9 cellular contexts compared by ENCODE assay signal in the genomic region with DNA sequence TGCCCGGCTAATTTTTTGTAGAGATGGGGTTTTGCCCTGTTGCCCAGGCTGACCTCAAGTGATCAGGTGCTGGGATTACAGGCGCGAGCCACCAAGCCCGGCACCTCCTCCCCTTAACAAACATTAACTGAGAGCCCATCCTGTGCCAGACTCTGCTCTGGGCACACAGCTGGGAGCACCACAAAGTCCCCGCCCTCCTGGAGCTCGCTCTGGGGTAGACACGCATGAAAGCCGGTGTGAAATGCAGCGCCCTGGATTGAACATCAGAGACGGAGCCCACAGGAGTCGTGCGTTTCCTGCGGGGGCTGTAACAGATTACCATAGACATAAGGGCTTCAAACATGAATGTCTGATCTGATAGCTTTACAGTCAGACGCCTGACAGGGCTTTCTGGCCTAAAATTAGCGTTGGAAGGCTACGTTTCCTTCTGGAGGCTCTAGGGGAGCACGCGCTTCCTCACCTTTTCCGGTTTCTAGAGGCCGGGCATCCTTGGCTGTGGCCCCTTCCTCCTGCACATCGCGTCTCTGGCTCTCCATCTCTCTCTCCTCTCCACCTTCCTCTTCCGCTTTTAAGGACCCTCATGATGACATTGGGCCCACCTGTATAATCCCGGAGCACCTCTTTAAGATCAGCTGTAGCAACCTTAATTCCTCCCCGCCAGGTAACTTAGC. TPM values are rescaled to one million over a fixed set of nuclear protein-coding genes. Genes with fewer than 3 reads are reported as not detected.
DNase-seq lines count a peak whose midpoint lies in the region; ATAC-seq and TF ChIP-seq lines count a peak whose summit lies in the region.
"Had no signal": no experiment of that assay in that cellular context is flagged by ENCODE, and none has a peak within 500 bp of the region (broad histone marks: within the 10 kb centered on the region; RNA-seq: fewer than 3 reads in every experiment).

No MANE protein-coding gene starts in this region.

- peaks cover 15% of the 10 kb centered on the region for H3K27me3 Mint-ChIP-seq in activated T-cell treated with anti-CD3 and anti-CD28 coated beads, Interleukin-2, amount 50 U/mL, for 72 hours (ENCODE audit: low read depth)
- no peaks in the 10 kb centered on the region for H3K27me3 Mint-ChIP-seq in type B pancreatic cell

- H3K27ac ChIP-seq in ascending aorta: peak overlapping the region; percentile 96
- H3K27ac ChIP-seq in mesenchymal stem cell (ENCODE audit: low read length, poor library complexity, severe bottlenecking): no peak overlapping the region

- DNase-seq in activated T-cell treated with anti-CD3 and anti-CD28 coated beads, Interleukin-2, amount 50 U/mL, for 72 hours: no peak
- DNase-seq in activated T-cell treated with anti-CD3 and anti-CD28 coated beads for 4 hours: no peak
- no peak for DNase-seq in ascending aorta (ENCODE audit: low spot score in 2 of 2)
- DNase-seq in mesenchymal stem cell: no peak
- no peak for DNase-seq in type B pancreatic cell (ENCODE audit: extremely low spot score, unreplicated experiment)
- DNase-seq in activated CD4-positive, CD25-positive, alpha-beta regulatory T cell (lab: John Stamatoyannopoulos, UW): no peak
- DNase-seq in SIG-M5 (lab: John Stamatoyannopoulos, UW): no peak
- DNase-seq: NCI-H345 had no signal

- H3K9me3 Mint-ChIP-seq in activated T-cell treated with anti-CD3 and anti-CD28 coated beads, Interleukin-2, amount 50 U/mL, for 72 hours: no peaks in the 10 kb centered on the region
- H3K9me3 Mint-ChIP-seq in type B pancreatic cell: no peaks in the 10 kb centered on the region

- H3K36me3 Mint-ChIP-seq in activated T-cell treated with anti-CD3 and anti-CD28 coated beads, Interleukin-2, amount 50 U/mL, for 72 hours (ENCODE audit: insufficient read depth in 2 of 2): no peaks in the 10 kb centered on the region
- H3K36me3 Mint-ChIP-seq in type B pancreatic cell: no peaks in the 10 kb centered on the region

- peak overlapping the region; percentile 21 for H4K91ac ChIP-seq in mesenchymal stem cell (ENCODE audit: low read length)

- peak overlapping the region; percentile 87 for H3K9ac ChIP-seq in mesenchymal stem cell (ENCODE audit: low read length)

- no peak overlapping the region for H2AFZ ChIP-seq in mesenchymal stem cell (ENCODE audit: low read depth, low read length)

- H3K27me3 ChIP-seq in ascending aorta (no peaks in the 10 kb centered on the region), mesenchymal stem cell (ENCODE audit: control insufficient read depth in 1 of 2, insufficient read depth in 1 of 2, low read length in 2 of 2) (peaks cover 0 to 6% of the 10 kb centered on the region in 2 experiments)

- H3K4me2 ChIP-seq in mesenchymal stem cell (ENCODE audit: low read length, poor library complexity, severe bottlenecking): no peak overlapping the region

- TF ChIP-seq CTCF in ascending aorta (IDR thresholded peaks at IDR 0.05): no peak
- TF ChIP-seq CTCF in type B pancreatic cell (conservative IDR thresholded peaks at IDR 0.05): no peak

- intact Hi-C loops in ascending aorta (cut with DNase I): loop anchor here (2.0 to 10.0 kb wide), 2 partner anchors 133 to 365 kb away; partner anchors contain the start of genes GATAD2B and NUP210L

- H2BK120ac ChIP-seq in mesenchymal stem cell (ENCODE audit: low read depth, low read length): no peak overlapping the region

- 85% methylated on average over 25 of the region's 25 CpGs for WGBS in mesenchymal stem cell

- H2BK15ac ChIP-seq in mesenchymal stem cell (ENCODE audit: low read depth, poor library complexity, severe bottlenecking): no peak overlapping the region

- no peak for ATAC-seq in activated T-cell treated with anti-CD3 and anti-CD28 coated beads, Interleukin-2, amount 50 U/mL, for 72 hours (replicated peaks in 1 of 2)
- no peak for ATAC-seq in HG02884 (IDR thresholded peaks at IDR 0.05; ENCODE audit: unreplicated experiment)

- H3K4me3 ChIP-seq in ascending aorta (peak overlapping the region; percentile 38 to 60), mesenchymal stem cell (ENCODE audit: insufficient read depth in 1 of 2, low read depth in 1 of 2, low read length in 2 of 2) (peak overlapping the region in 1 of 2 experiments; percentile 61)

- H3K9me3 ChIP-seq in ascending aorta: no peaks in the 10 kb centered on the region
- no peaks in the 10 kb centered on the region for H3K9me3 ChIP-seq in mesenchymal stem cell (ENCODE audit: control insufficient read depth, low read length)

- H4K8ac ChIP-seq in mesenchymal stem cell (ENCODE audit: low read length): no peak overlapping the region

- no peak overlapping the region for H3K27ac Mint-ChIP-seq in activated T-cell treated with anti-CD3 and anti-CD28 coated beads, Interleukin-2, amount 50 U/mL, for 72 hours
- H3K27ac Mint-ChIP-seq in type B pancreatic cell: no peak overlapping the region

- peak overlapping the region in 1 of 2 experiments; percentile 33 for H3K18ac ChIP-seq in mesenchymal stem cell (ENCODE audit: low read depth in 1 of 2, low read length in 2 of 2)

- peak overlapping the region in 1 of 2 experiments; percentile 7 for H2BK12ac ChIP-seq in mesenchymal stem cell (ENCODE audit: low read length in 2 of 2)

- peak overlapping the region in 1 of 2 experiments; percentile 80 for H3K4ac ChIP-seq in mesenchymal stem cell (ENCODE audit: low read depth in 1 of 2, low read length in 2 of 2)

- no peak overlapping the region for H3K14ac ChIP-seq in mesenchymal stem cell (ENCODE audit: low read length in 2 of 2)

- no peaks in the 10 kb centered on the region for H3K79me1 ChIP-seq in mesenchymal stem cell (replicated peaks; ENCODE audit: low read length, poor library complexity, severe bottlenecking)

- H3K4me3 Mint-ChIP-seq in activated T-cell treated with anti-CD3 and anti-CD28 coated beads, Interleukin-2, amount 50 U/mL, for 72 hours: peak overlapping the region; percentile 54 to 77
- peak overlapping the region; percentile 19 for H3K4me3 Mint-ChIP-seq in type B pancreatic cell

- H3K23ac ChIP-seq in mesenchymal stem cell (ENCODE audit: low read length in 2 of 2): peak overlapping the region in 1 of 2 experiments; percentile 43

- H2BK5ac ChIP-seq in mesenchymal stem cell (ENCODE audit: low read depth, low read length, poor library complexity, severe bottlenecking): no peak overlapping the region

- H2AK5ac ChIP-seq in mesenchymal stem cell (ENCODE audit: low read length, severe bottlenecking): no peak overlapping the region

- H3K36me3 ChIP-seq in ascending aorta (no peaks in the 10 kb centered on the region), mesenchymal stem cell (ENCODE audit: control insufficient read depth in 1 of 2, insufficient read depth in 2 of 2, low read depth in 1 of 2, low read length in 2 of 2) (no peaks in the 10 kb centered on the region)

- peaks cover 29% of the 10 kb centered on the region for H3K4me1 Mint-ChIP-seq in activated T-cell treated with anti-CD3 and anti-CD28 coated beads, Interleukin-2, amount 50 U/mL, for 72 hours (ENCODE audit: low read depth)
- peaks cover 13% of the 10 kb centered on the region for H3K4me1 Mint-ChIP-seq in type B pancreatic cell (ENCODE audit: unreplicated experiment)

- H3K4me1 ChIP-seq in ascending aorta (peaks cover 0 to 15% of the 10 kb centered on the region in 2 donors), mesenchymal stem cell (ENCODE audit: control insufficient read depth, insufficient read depth, low read depth, low read length) (peaks cover 5% of the 10 kb centered on the region)

RNA-seq across cellular contexts. Expression of gene SLC27A3, which starts 14.4 kb away (rescaled TPM):
- total RNA-seq in activated T-cell treated with anti-CD3 and anti-CD28 coated beads, Interleukin-2, amount 50 U/mL, for 72 hours: 1 to 10 TPM; 5.6 to 8.3 TPM
- total RNA-seq in ascending aorta (315 TPM), type B pancreatic cell (ENCODE audit: low replicate concordance) (20.6 and 22.1 TPM in 2 replicates)
- polyA plus RNA-seq in mesenchymal stem cell (2013, experiment 1 of 2): 10.6 TPM
- polyA plus RNA-seq in mesenchymal stem cell (2013, experiment 2 of 2): 10.2 TPM

Comparison
In these comparisons a context has a peak if more than half of its experiments do, and no peak if none do; other contexts are left out.
1. RNA of gene SLC27A3, which starts 14.4 kb away (total RNA-seq): 315 TPM in ascending aorta (single experiment); 20.6 to 22.1 TPM in type B pancreatic cell and 5.6 to 8.3 TPM in activated T-cell treated with anti-CD3 and anti-CD28 coated beads, Interleukin-2, amount 50 U/mL, for 72 hours; every median in the first group is over 10 times any median in the second.